In the genomic region with DNA sequence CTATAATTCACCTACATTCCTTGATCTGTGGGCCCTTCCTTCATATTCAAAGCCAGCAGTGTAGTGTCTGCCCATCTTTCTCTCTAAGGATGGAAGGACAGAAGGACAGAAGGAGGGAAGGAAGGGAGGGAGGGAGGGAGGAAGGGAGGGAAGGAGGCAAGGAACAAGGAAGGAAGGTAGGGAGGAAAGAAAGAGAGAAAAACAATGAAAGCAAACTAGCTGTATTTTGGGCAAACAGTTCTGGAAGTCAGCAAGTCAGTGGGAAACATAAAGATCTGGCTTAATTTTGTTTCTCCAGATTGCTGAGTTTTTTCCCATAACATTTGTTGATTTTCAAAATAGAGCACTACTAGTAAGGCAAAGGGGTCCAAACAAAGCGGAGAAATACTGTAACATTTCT, we compare ENCODE assay signal across 7 cellular contexts.
"Had no signal": no experiment of that assay in that cellular context is flagged by ENCODE, and none has a peak within 500 bp of the region (broad histone marks: within the 10 kb centered on the region; RNA-seq: fewer than 3 reads in every experiment).

No MANE protein-coding gene starts in this region.

- FAIRE-seq: GM12878, GM12891, GM12892, GM18507, GM19239 had no signal

- H3K4me3 ChIP-seq: GM12878 had no signal

- DNase-seq: GDM1, GF-D8 had no signal

- ATAC-seq: GM12878 had no signal
